8 cellular contexts compared by ENCODE assay signal in the genomic region with DNA sequence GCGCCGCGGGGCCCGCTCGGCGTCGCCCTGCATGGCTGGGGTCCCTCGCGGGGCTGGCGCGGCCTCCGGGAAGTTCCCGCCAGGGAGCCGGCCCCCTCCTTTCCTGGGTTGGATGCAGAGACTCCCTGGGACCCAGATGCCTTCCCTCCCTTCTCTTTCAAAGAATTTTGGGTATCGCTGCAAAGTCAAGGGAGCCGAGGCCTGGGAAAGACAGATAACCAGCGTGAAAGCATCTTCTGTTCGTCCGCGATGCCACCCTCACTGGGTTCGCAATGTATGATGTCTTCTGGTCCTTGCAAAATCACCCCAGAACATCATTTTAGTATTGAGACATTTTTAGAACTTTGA. TPM values are rescaled to one million over a fixed set of nuclear protein-coding genes. Genes with fewer than 3 reads are reported as not detected.
DNase-seq lines count a peak whose midpoint lies in the region; ATAC-seq and TF ChIP-seq lines count a peak whose summit lies in the region.

No MANE protein-coding gene starts in this region.

- H3K4me3 ChIP-seq in SJCRH30 (peak overlapping the region; percentile 70), hepatocyte (peak overlapping the region; percentile 37)

- H3K4me1 Mint-ChIP-seq in T-helper 2 cell treated with Interferon-gamma antibody and Interleukin-4, amounts not matched to agents 5 μg/mL and 100 μg/mL, for 36 hours (ENCODE audit: low read depth), result no peaks in the 10 kb centered on the region
- peaks cover 27 to 42% of the 10 kb centered on the region in 2 donors for H3K4me1 Mint-ChIP-seq in stimulated activated naive B cell treated with anti-CD40 and anti-IgM and Interleukin-4, amounts not matched to agents 10 μg/mL and 1 μg/mL and 100 μg/mL, for 72 hours

- H3K9me2 ChIP-seq in hepatocyte (replicated peaks; ENCODE audit: insufficient read depth), result no peaks in the 10 kb centered on the region

- peak overlapping the region; percentile 84 for H2AFZ ChIP-seq in hepatocyte

- peaks cover 42% of the 10 kb centered on the region for H3K27me3 Mint-ChIP-seq in T-helper 2 cell treated with Interferon-gamma antibody and Interleukin-4, amounts not matched to agents 5 μg/mL and 100 μg/mL, for 36 hours (ENCODE audit: low read depth)
- H3K27me3 Mint-ChIP-seq in stimulated activated naive B cell treated with anti-CD40 and anti-IgM and Interleukin-4, amounts not matched to agents 10 μg/mL and 1 μg/mL and 100 μg/mL, for 72 hours, result peaks cover 9 to 17% of the 10 kb centered on the region in 2 donors

- H3K9me3 ChIP-seq in SJCRH30 (replicated peaks) (peaks cover 5% of the 10 kb centered on the region; the same call in 1 of the 2 replicates), hepatocyte (ENCODE audit: low read depth) (no peaks in the 10 kb centered on the region)

- H3K27ac Mint-ChIP-seq in T-helper 2 cell treated with Interferon-gamma antibody and Interleukin-4, amounts not matched to agents 5 μg/mL and 100 μg/mL, for 36 hours, result no peak overlapping the region
- no peak overlapping the region for H3K27ac Mint-ChIP-seq in stimulated activated naive B cell treated with anti-CD40 and anti-IgM and Interleukin-4, amounts not matched to agents 10 μg/mL and 1 μg/mL and 100 μg/mL, for 72 hours

- H3K4me2 ChIP-seq in hepatocyte, result peak overlapping the region; percentile 86

- H3K4me1 ChIP-seq in SJCRH30 (peaks cover 6% of the 10 kb centered on the region; the same call in 1 of the 2 replicates), hepatocyte (ENCODE audit: insufficient read depth) (no peaks in the 10 kb centered on the region)

- DNase-seq in T-helper 2 cell treated with Interferon-gamma antibody and Interleukin-4, amounts not matched to agents 5 μg/mL and 100 μg/mL, for 36 hours (ENCODE audit: low spot score), result no peak
- DNase-seq in T-helper 2 cell (no peak), SJCRH30 (peak in 1 of 2 experiments; percentile 67), hepatocyte (ENCODE audit: low spot score) (no peak), sciatic nerve (ENCODE audit: low spot score) (no peak), COR-L47 (lab: John Stamatoyannopoulos, UW) (no peak)
- no peak for DNase-seq in stimulated activated naive B cell treated with anti-CD40 and anti-IgM and Interleukin-4, amounts not matched to agents 10 μg/mL and 1 μg/mL and 100 μg/mL, for 72 hours
- no peak for DNase-seq in activated CD4-positive, alpha-beta T cell treated with anti-CD3 and anti-CD28 coated beads for 1 hour

- H3K36me3 ChIP-seq in SJCRH30 (peaks cover 19% of the 10 kb centered on the region), hepatocyte (replicated peaks; ENCODE audit: insufficient read depth, low read depth) (no peaks in the 10 kb centered on the region)

- intact Hi-C loops in sciatic nerve (cut with DNase I), result no loop called here

- peak overlapping the region; percentile 53 for H3K4me3 Mint-ChIP-seq in T-helper 2 cell treated with Interferon-gamma antibody and Interleukin-4, amounts not matched to agents 5 μg/mL and 100 μg/mL, for 36 hours
- peak overlapping the region; percentile 47 to 84 for H3K4me3 Mint-ChIP-seq in stimulated activated naive B cell treated with anti-CD40 and anti-IgM and Interleukin-4, amounts not matched to agents 10 μg/mL and 1 μg/mL and 100 μg/mL, for 72 hours

- H3K79me2 ChIP-seq in hepatocyte, result peaks cover 3% of the 10 kb centered on the region

- no peaks in the 10 kb centered on the region for H3K27me3 ChIP-seq in SJCRH30
- peaks cover 7% of the 10 kb centered on the region for H3K27me3 ChIP-seq in hepatocyte

- H4K20me1 ChIP-seq in hepatocyte (ENCODE audit: insufficient read depth, poor library complexity, severe bottlenecking), result no peaks in the 10 kb centered on the region

- peaks cover 5% of the 10 kb centered on the region for H3K9me3 Mint-ChIP-seq in T-helper 2 cell treated with Interferon-gamma antibody and Interleukin-4, amounts not matched to agents 5 μg/mL and 100 μg/mL, for 36 hours
- peaks cover 3 to 9% of the 10 kb centered on the region in 2 donors for H3K9me3 Mint-ChIP-seq in stimulated activated naive B cell treated with anti-CD40 and anti-IgM and Interleukin-4, amounts not matched to agents 10 μg/mL and 1 μg/mL and 100 μg/mL, for 72 hours

- ATAC-seq in stimulated activated naive B cell treated with anti-CD40 and anti-IgM and Interleukin-4, amounts not matched to agents 10 μg/mL and 1 μg/mL and 100 μg/mL, for 72 hours (replicated peaks), result peak; percentile 24 to 26
- no peak for ATAC-seq in sciatic nerve

- H3K36me3 Mint-ChIP-seq in T-helper 2 cell treated with Interferon-gamma antibody and Interleukin-4, amounts not matched to agents 5 μg/mL and 100 μg/mL, for 36 hours (ENCODE audit: low read depth), result peaks cover 3% of the 10 kb centered on the region
- H3K36me3 Mint-ChIP-seq in stimulated activated naive B cell treated with anti-CD40 and anti-IgM and Interleukin-4, amounts not matched to agents 10 μg/mL and 1 μg/mL and 100 μg/mL, for 72 hours, result peaks cover 2 to 7% of the 10 kb centered on the region in 2 donors

- 36% methylated on average over 9 of the region's 21 CpGs for WGBS in hepatocyte (ENCODE audit: low lambda C conversion rate, missing lambda C conversion rate)

- H3K27ac ChIP-seq in SJCRH30 (peak overlapping the region; percentile 91), hepatocyte (peak overlapping the region; percentile 83)

- TF ChIP-seq CTCF in hepatocyte (IDR thresholded peaks at IDR 0.05; ENCODE audit: poor library complexity), result no peak

RNA-seq across cellular contexts. Expression of gene IRAK3, which starts 0.4 kb away (rescaled TPM):
- total RNA-seq in SJCRH30 (2014; rRNA removed; shearing (Covaris generic)), result 49.8 and 57.3 TPM in 2 replicates
- total RNA-seq in hepatocyte (7.5 and 8.6 TPM in 2 replicates), sciatic nerve (19.3 TPM)
- 1.2 and 1.8 TPM in 2 replicates for polyA plus RNA-seq in hepatocyte

RNA-seq across cellular contexts. Expression of gene TMBIM4, which starts 19.7 kb away (rescaled TPM):
- 66.8 and 75.5 TPM in 2 replicates for total RNA-seq in SJCRH30 (2014; rRNA removed; shearing (Covaris generic))
- total RNA-seq in hepatocyte (154 and 156 TPM in 2 replicates), sciatic nerve (99.3 TPM)
- 180 and 212 TPM in 2 replicates for polyA plus RNA-seq in hepatocyte

RNA-seq across cellular contexts. Expression of gene LLPH, which starts 58.9 kb away (rescaled TPM):
- 45.9 and 51.9 TPM in 2 replicates for total RNA-seq in SJCRH30 (2014; rRNA removed; shearing (Covaris generic))
- total RNA-seq in hepatocyte (17.4 and 20.3 TPM in 2 replicates), sciatic nerve (21.4 TPM)
- 41.1 and 41.4 TPM in 2 replicates for polyA plus RNA-seq in hepatocyte
